Comparison of ENCODE assay signal across 17 cellular contexts in the genomic region with DNA sequence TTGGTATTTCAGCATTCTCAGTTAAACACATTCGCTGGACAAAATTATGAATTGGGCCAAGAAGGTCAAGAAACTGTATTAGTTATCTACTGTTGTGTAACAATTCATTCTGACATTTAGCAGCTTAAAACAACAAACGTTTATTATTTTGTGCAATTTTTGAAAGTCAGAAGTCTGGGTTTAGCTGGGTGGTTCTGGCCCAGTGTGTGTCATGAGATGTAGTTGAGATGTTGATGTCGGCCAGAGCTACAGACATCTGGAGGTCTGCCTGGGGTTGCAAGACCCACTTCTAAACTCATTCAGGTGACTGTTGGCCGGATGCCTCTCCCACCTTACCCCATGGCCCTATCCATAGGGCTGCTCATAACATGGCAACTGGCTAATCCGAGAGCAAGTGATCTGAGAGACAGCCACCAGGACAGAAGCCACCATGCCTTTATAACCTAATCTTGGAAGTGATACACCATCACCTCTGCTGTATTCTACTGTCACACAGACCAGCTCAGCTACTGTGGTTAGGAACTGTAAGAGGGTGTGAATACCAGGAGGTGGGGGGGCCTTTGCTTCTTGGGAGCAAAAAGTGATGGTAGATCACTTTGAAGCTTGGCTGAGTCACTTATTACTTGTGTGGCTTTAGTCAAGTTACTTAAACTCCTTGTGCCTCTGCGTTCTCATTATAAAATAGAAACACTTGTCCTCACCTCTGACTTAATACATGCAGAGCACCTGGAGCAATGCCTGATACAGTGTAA.
DNase-seq lines count a peak whose midpoint lies in the region; ATAC-seq, FAIRE-seq and TF ChIP-seq lines count a peak whose summit lies in the region.
"Had no signal": no experiment of that assay in that cellular context is flagged by ENCODE, and none has a peak within 500 bp of the region (broad histone marks: within the 10 kb centered on the region; RNA-seq: fewer than 3 reads in every experiment).

No MANE protein-coding gene starts in this region.

- DNase-seq in GM12891 (ENCODE audit: insufficient read length, low spot score): no peak
- no peak for DNase-seq in activated T-helper 2 cell treated with anti-CD3 and anti-CD28 coated beads, Interferon-gamma antibody, Interleukin-2, Interleukin-4, amounts not matched to agents 10 μg/mL and 5 μg/mL and 100 μg/mL, durations not matched to agents 14 hours and 24 hours and 36 hours (ENCODE audit: low spot score)
- DNase-seq in stimulated activated CD4-positive, alpha-beta T cell treated with anti-CD3 and anti-CD28 coated beads, Interleukin-12 subunit alpha, Interleukin-12 subunit beta, amount 100 ng/mL, for 48 hours (ENCODE audit: low read depth in 2 of 3, low spot score in 1 of 3): peak; percentile 35 to 56 (median 53)
- DNase-seq in SW 1271 (lab: John Stamatoyannopoulos, UW): no peak
- no peak for DNase-seq in cerebellar nuclear complex (lab: John Stamatoyannopoulos, UW)
- DNase-seq: activated gamma-delta T cell treated with Interleukin-2 at 50 U/mL for 16 hours, hypothalamus, naive B cell, NCI-H187 treated with DMSO at 0.1 percent for 48 hours, NCI-H524 treated with DMSO at 0.1 percent for 48 hours, PC-9, posterior cingulate gyrus had no signal

- peaks cover 3% of the 10 kb centered on the region for H3K36me3 Mint-ChIP-seq in activated T-helper 2 cell treated with anti-CD3 and anti-CD28 coated beads, Interferon-gamma antibody, Interleukin-2, Interleukin-4, amounts not matched to agents 10 μg/mL and 5 μg/mL and 100 μg/mL, durations not matched to agents 14 hours and 24 hours and 36 hours (ENCODE audit: low read depth)
- H3K36me3 Mint-ChIP-seq: naive B cell had no signal

- H3K4me1 Mint-ChIP-seq in activated T-helper 2 cell treated with anti-CD3 and anti-CD28 coated beads, Interferon-gamma antibody, Interleukin-2, Interleukin-4, amounts not matched to agents 10 μg/mL and 5 μg/mL and 100 μg/mL, durations not matched to agents 14 hours and 24 hours and 36 hours (ENCODE audit: low read depth): peaks cover 67% of the 10 kb centered on the region

- no peaks in the 10 kb centered on the region for H3K36me3 ChIP-seq in ES-I3 (ENCODE audit: insufficient read depth, low read length)
- H3K36me3 ChIP-seq: BLaER1, breast epithelium had no signal

- peak overlapping the region; percentile 9; the same call in 1 of the 2 replicates for H3K9ac ChIP-seq in ES-I3 (ENCODE audit: low read depth, low read length)
- H3K9ac ChIP-seq: BLaER1 had no signal

- TF ChIP-seq POLR2A in GM12891 (IDR thresholded peaks at IDR 0.05; ENCODE audit: low read depth, low read length): no peak

- no peaks in the 10 kb centered on the region for H3K9me3 ChIP-seq in ES-I3 (ENCODE audit: control insufficient read depth, insufficient read depth, low read length)
- H3K9me3 ChIP-seq: BLaER1, breast epithelium had no signal

- no peaks in the 10 kb centered on the region for H3K27me3 Mint-ChIP-seq in activated T-helper 2 cell treated with anti-CD3 and anti-CD28 coated beads, Interferon-gamma antibody, Interleukin-2, Interleukin-4, amounts not matched to agents 10 μg/mL and 5 μg/mL and 100 μg/mL, durations not matched to agents 14 hours and 24 hours and 36 hours (ENCODE audit: low read depth)
- H3K27me3 Mint-ChIP-seq: naive B cell had no signal

- H3K4me1 ChIP-seq in ES-I3 (ENCODE audit: insufficient read depth, low read length): peaks cover 40% of the 10 kb centered on the region
- H3K4me1 ChIP-seq: breast epithelium had no signal

- intact Hi-C loops in activated T-helper 2 cell treated with anti-CD3 and anti-CD28 coated beads, Interferon-gamma antibody, Interleukin-2, Interleukin-4, amounts not matched to agents 10 μg/mL and 5 μg/mL and 100 μg/mL, durations not matched to agents 14 hours and 24 hours and 36 hours (cut with micrococcal nuclease): loop anchor here (5.0 kb wide), 1 partner anchor 270 kb away; no protein-coding TSS in a partner anchor

- H3K27ac Mint-ChIP-seq in activated T-helper 2 cell treated with anti-CD3 and anti-CD28 coated beads, Interferon-gamma antibody, Interleukin-2, Interleukin-4, amounts not matched to agents 10 μg/mL and 5 μg/mL and 100 μg/mL, durations not matched to agents 14 hours and 24 hours and 36 hours: peak overlapping the region; percentile 89
- H3K27ac Mint-ChIP-seq: stimulated activated naive CD8-positive, alpha-beta T cell treated with anti-CD3 and anti-CD28 coated beads, Interleukin-15, Interleukin-2, amounts not matched to agents 100 ng/mL and 50 ng/mL, for 24 hours had no signal

- peak overlapping the region; percentile 56 for H3K4me3 Mint-ChIP-seq in activated T-helper 2 cell treated with anti-CD3 and anti-CD28 coated beads, Interferon-gamma antibody, Interleukin-2, Interleukin-4, amounts not matched to agents 10 μg/mL and 5 μg/mL and 100 μg/mL, durations not matched to agents 14 hours and 24 hours and 36 hours (ENCODE audit: low read depth)
- H3K4me3 Mint-ChIP-seq: naive B cell; stimulated activated naive CD8-positive, alpha-beta T cell treated with anti-CD3 and anti-CD28 coated beads, Interleukin-15, Interleukin-2, amounts not matched to agents 100 ng/mL and 50 ng/mL, for 24 hours had no signal

- no peak for ATAC-seq in GM21619 (IDR thresholded peaks at IDR 0.05; ENCODE audit: unreplicated experiment)

- FAIRE-seq in GM12891 (lab: Jason Lieb, UNC): peak; percentile 40

- peaks cover 3% of the 10 kb centered on the region for H3K9me3 Mint-ChIP-seq in activated T-helper 2 cell treated with anti-CD3 and anti-CD28 coated beads, Interferon-gamma antibody, Interleukin-2, Interleukin-4, amounts not matched to agents 10 μg/mL and 5 μg/mL and 100 μg/mL, durations not matched to agents 14 hours and 24 hours and 36 hours
- H3K9me3 Mint-ChIP-seq: naive B cell had no signal

TF ChIP-seq in GM12891, 5 proteins besides CTCF, POLR2A, EP300 and RAD21:
- no peak for TF ChIP-seq POU2F2 (IDR thresholded peaks at IDR 0.05; ENCODE audit: low read depth, low read length)

Comparison
In these comparisons a context has a peak if more than half of its experiments do, and no peak if none do; other contexts are left out.
1. DNase-seq: peak in stimulated activated CD4-positive, alpha-beta T cell treated with anti-CD3 and anti-CD28 coated beads, Interleukin-12 subunit alpha, Interleukin-12 subunit beta, amount 100 ng/mL, for 48 hours (3 of 3); none in GM12891 (single experiment), activated T-helper 2 cell treated with anti-CD3 and anti-CD28 coated beads, Interferon-gamma antibody, Interleukin-2, Interleukin-4, amounts not matched to agents 10 μg/mL and 5 μg/mL and 100 μg/mL, durations not matched to agents 14 hours and 24 hours and 36 hours (single experiment), SW 1271 (0 of 2) and cerebellar nuclear complex (0 of 2).